Comparison of ENCODE assay signal across 8 cellular contexts in genomic region chr1:1920057-1920607, GRCh38. TPM values are rescaled to one million over a fixed set of nuclear protein-coding genes. Genes with fewer than 3 reads are reported as not detected.
DNase-seq lines count a peak whose midpoint lies in the region; ATAC-seq and TF ChIP-seq lines count a peak whose summit lies in the region.

No MANE protein-coding gene starts in this region.

- H3K9me3 ChIP-seq in A673 (ENCODE audit: low read depth, low read length, poor library complexity, severe bottlenecking) (no peaks in the 10 kb centered on the region), HEK293 (ENCODE audit: control insufficient read depth, insufficient read depth, low read depth, low read length) (no peaks in the 10 kb centered on the region), neutrophil (no peaks in the 10 kb centered on the region)

- no peaks in the 10 kb centered on the region for H3K36me3 Mint-ChIP-seq in dendritic cell treated with granulocyte-macrophage colony-stimulating factor and Interleukin-4, amounts not matched to agents 40 ng/mL and 50 ng/mL, for 4 days (ENCODE audit: low read depth)

- intact Hi-C loops in A673 (cut with micrococcal nuclease; ENCODE audit: unreplicated experiment) = no loop called here
- intact Hi-C loops in dendritic cell treated with granulocyte-macrophage colony-stimulating factor and Interleukin-4, amounts not matched to agents 40 ng/mL and 50 ng/mL, for 4 days (cut with micrococcal nuclease) = no loop called here

- H3K27me3 Mint-ChIP-seq in dendritic cell treated with granulocyte-macrophage colony-stimulating factor and Interleukin-4, amounts not matched to agents 40 ng/mL and 50 ng/mL, for 4 days = peaks cover 34% of the 10 kb centered on the region

- peak overlapping the region; percentile 70 for H3K4me3 Mint-ChIP-seq in dendritic cell treated with granulocyte-macrophage colony-stimulating factor and Interleukin-4, amounts not matched to agents 40 ng/mL and 50 ng/mL, for 4 days

- H3K4me1 ChIP-seq in A673 (ENCODE audit: insufficient read depth, low read length, poor library complexity, severe bottlenecking) (peaks cover 13% of the 10 kb centered on the region), HEK293 (ENCODE audit: control insufficient read depth, insufficient read depth, low read length) (no peaks in the 10 kb centered on the region), neutrophil (ENCODE audit: control insufficient read depth in 1 of 2, insufficient read depth in 1 of 2, low read depth in 1 of 2, low read length in 1 of 2) (peaks cover 9 to 31% of the 10 kb centered on the region in 2 experiments)

- TF ChIP-seq CTCF in A673 (conservative IDR thresholded peaks at IDR 0.05; ENCODE audit: low read depth, low read length) (no peak), HEK293 (tag by site-specific recombination; IDR thresholded peaks at IDR 0.05) (no peak), neutrophil (IDR thresholded peaks at IDR 0.05) (no peak)

- ATAC-seq in GM19455 (IDR thresholded peaks at IDR 0.05; ENCODE audit: unreplicated experiment) = no peak

- DNase-seq in A673 (ENCODE audit: low spot score) (no peak), NCI-H187 (lab: John Stamatoyannopoulos, UW) (no peak), cerebellar cortex (ENCODE audit: low spot score) (no peak)
- no peak for DNase-seq in effector CD8-positive, alpha-beta T cell (lab: John Stamatoyannopoulos, UW)

- H3K27ac Mint-ChIP-seq in dendritic cell treated with granulocyte-macrophage colony-stimulating factor and Interleukin-4, amounts not matched to agents 40 ng/mL and 50 ng/mL, for 4 days = peak overlapping the region; percentile 24

- no TSS peak for BruUV-seq in A673 (replicated peaks; lab: Mats Ljungman, UMichigan)

- H3K4me3 ChIP-seq in A673 (ENCODE audit: low read depth, low read length, poor library complexity, severe bottlenecking) (peak overlapping the region; percentile 30), HEK293 (ENCODE audit: low read depth, low read length) (no peak overlapping the region), neutrophil (ENCODE audit: low read depth in 1 of 2, low read length in 1 of 2) (peak overlapping the region; percentile 71 to 77)

- no peaks in the 10 kb centered on the region for H3K36me3 ChIP-seq in A673 (ENCODE audit: insufficient read depth, low read length, poor library complexity, severe bottlenecking)
- H3K36me3 ChIP-seq in HEK293 (ENCODE audit: control insufficient read depth in 2 of 2, insufficient read depth in 1 of 2, low read length in 2 of 2) = no peaks in the 10 kb centered on the region
- H3K36me3 ChIP-seq in neutrophil = no peaks in the 10 kb centered on the region

- no peaks in the 10 kb centered on the region for H3K9me3 Mint-ChIP-seq in dendritic cell treated with granulocyte-macrophage colony-stimulating factor and Interleukin-4, amounts not matched to agents 40 ng/mL and 50 ng/mL, for 4 days

- CTCF ChIA-PET in A673 (lab: Charles Lee) (no interaction called here), HEK293 (lab: Yijun Ruan, JAX) (no interaction called here)

- POLR2A ChIA-PET in A673 (lab: Charles Lee; ENCODE audit: low non-redundant PET) = no interaction called here
- POLR2A ChIA-PET in HEK293 (lab: Yijun Ruan, JAX) = no interaction called here

- no peaks in the 10 kb centered on the region for H3K27me3 ChIP-seq in A673 (replicated peaks; ENCODE audit: insufficient read depth, low read depth, low read length, poor library complexity)
- H3K27me3 ChIP-seq in neutrophil = peaks cover 40% of the 10 kb centered on the region

- H3K27ac ChIP-seq in A673 (ENCODE audit: low read depth, low read length, poor library complexity, severe bottlenecking) (peak overlapping the region; percentile 50), HEK293 (ENCODE audit: extremely low read depth, low read depth, low read length) (no peak overlapping the region), neutrophil (peak overlapping the region; percentile 51)

- H3K4me1 Mint-ChIP-seq in dendritic cell treated with granulocyte-macrophage colony-stimulating factor and Interleukin-4, amounts not matched to agents 40 ng/mL and 50 ng/mL, for 4 days (ENCODE audit: low read depth) = peaks cover 16% of the 10 kb centered on the region

TF ChIP-seq in HEK293, 187 proteins besides CTCF, POLR2A, EP300 and RAD21:
- TF ChIP-seq ZNF629 (tag by site-specific recombination; IDR thresholded peaks at IDR 0.05) = no peak
- no peak for TF ChIP-seq ZBTB21 (tag by site-specific recombination; IDR thresholded peaks at IDR 0.05)
- 0 out of 2 replicates have a peak, but pooled peaks have one; percentile 23 for TF ChIP-seq ZSCAN16 (tag by site-specific recombination; IDR thresholded peaks at IDR 0.05)
- 0 out of 2 replicates have a peak, but pooled peaks have one; percentile 16 for TF ChIP-seq ZNF341 (tag by site-specific recombination; IDR thresholded peaks at IDR 0.05; ENCODE audit: low read depth)
- peak; percentile 45; the same call in 1 of the 2 replicates for TF ChIP-seq GLIS2 (tag by site-specific recombination; IDR thresholded peaks at IDR 0.05)

RNA-seq across cellular contexts. Expression of gene TMEM52, which starts 1.1 kb away (rescaled TPM):
- total RNA-seq in A673 (2021) = 4.1 and 10.3 TPM in 2 replicates

RNA-seq across cellular contexts. Expression of gene CALML6, which starts 5.1 kb away (rescaled TPM):
- total RNA-seq in A673 (2021) = 0.28 TPM in 1 of 2 replicates, not detected in the other

RNA-seq across cellular contexts. Expression of gene GNB1, which starts 29.2 kb away (rescaled TPM):
- total RNA-seq in A673 (2021) = 610 and 611 TPM in 2 replicates
